1 cellular context compared by ENCODE assay signal in the genomic region with DNA sequence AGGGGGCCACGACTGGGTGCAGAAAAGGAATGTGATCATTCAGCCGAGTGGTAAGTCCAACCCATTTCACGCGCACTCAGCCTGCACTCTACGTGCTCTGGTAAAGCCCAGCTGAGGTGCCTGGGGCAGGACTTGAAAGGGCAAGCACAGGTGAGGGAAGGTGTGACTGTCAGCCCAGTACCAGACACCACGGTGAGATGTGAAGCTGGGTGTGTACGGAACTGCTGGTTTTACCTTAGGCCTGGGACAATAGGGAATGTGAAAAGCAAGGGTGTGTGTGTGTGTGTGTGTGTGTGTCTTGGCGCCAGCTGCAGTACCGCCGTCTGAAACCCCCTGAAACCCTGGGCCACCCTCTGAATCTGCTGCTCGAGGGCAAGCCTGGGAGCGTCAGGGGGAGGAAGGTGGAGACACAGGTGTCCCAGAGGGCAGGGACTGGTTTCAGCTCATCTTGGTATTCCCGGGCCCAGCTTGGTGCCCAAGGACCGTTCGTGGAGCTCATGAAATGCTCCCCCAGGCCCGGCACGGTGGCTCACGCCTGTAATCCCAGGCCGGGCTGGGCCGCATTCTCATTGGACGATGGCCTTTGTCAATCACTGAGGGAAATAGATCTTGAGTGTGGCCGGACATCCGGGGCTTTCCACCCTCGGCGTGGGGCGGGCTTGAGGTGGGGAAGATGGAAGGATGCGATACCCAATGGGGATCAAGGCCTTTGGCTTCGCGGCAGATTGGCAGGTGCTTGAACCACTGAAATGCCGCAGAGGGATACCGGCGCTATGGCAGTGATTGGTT.
TF ChIP-seq lines count a peak whose summit lies in the region.

No MANE protein-coding gene starts in this region.

TF ChIP-seq in K562, 482 proteins besides CTCF, POLR2A, EP300 and RAD21 (continues in another document):
- TF ChIP-seq ESRRA (IDR thresholded peaks at IDR 0.05; ENCODE audit: borderline replicate concordance, low read depth) (no peak), MCM7 (IDR thresholded peaks at IDR 0.05) (0 out of 4 replicates have a peak, but pooled peaks of 1 of the 2 experiments have one; percentile 14), ZNF384 (IDR thresholded peaks at IDR 0.05; ENCODE audit: low read depth, low read length) (no peak), ARHGAP35 (IDR thresholded peaks at IDR 0.05; ENCODE audit: partially characterized antibody) (no peak), MEIS2 (IDR thresholded peaks at IDR 0.05; ENCODE audit: partially characterized antibody) (peak; percentile 20), FOXJ2 (tag; IDR thresholded peaks at IDR 0.05) (no peak), POLR2G (IDR thresholded peaks at IDR 0.05; ENCODE audit: low read depth, low read length) (peak; percentile 79), SMAD1 (IDR thresholded peaks at IDR 0.05; ENCODE audit: low read depth, low read length, partially characterized antibody) (no peak), TBL1XR1 (IDR thresholded peaks at IDR 0.05; ENCODE audit: low read length in 2 of 2) (0 out of 4 replicates have a peak, but pooled peaks of 1 of the 2 experiments have one; percentile 19), CBX1 (IDR thresholded peaks at IDR 0.05; ENCODE audit: low read depth) (no peak; the same call in 1 of the 2 replicates), SAFB2 (IDR thresholded peaks at IDR 0.05; ENCODE audit: borderline replicate concordance, low read depth, low read length, severe bottlenecking) (no peak), ZNF707 (CRISPR knock-in tag; conservative IDR thresholded peaks at IDR 0.05) (no peak), NR2F6 (CRISPR knock-in tag; IDR thresholded peaks at IDR 0.05) (no peak), RBFOX2 (IDR thresholded peaks at IDR 0.05; ENCODE audit: low read depth, low read length) (peak; percentile 76), GABPA (tag; conservative IDR thresholded peaks at IDR 0.05; ENCODE audit: low read depth) (peak; percentile 95), GTF2F1 (IDR thresholded peaks at IDR 0.05; ENCODE audit: low read depth, low read length) (peak; percentile 54; the same call in 1 of the 2 replicates), ZKSCAN8 (CRISPR knock-in tag; IDR thresholded peaks at IDR 0.05) (peak; percentile 37; the same call in 1 of the 2 replicates), HDAC8 (tag; IDR thresholded peaks at IDR 0.05) (no peak), ASH1L (IDR thresholded peaks at IDR 0.05; ENCODE audit: borderline replicate concordance, low read depth, partially characterized antibody) (peak; percentile 99), CXXC5 (CRISPR knock-in tag; IDR thresholded peaks at IDR 0.05) (peak; percentile 99), ZBTB8A (IDR thresholded peaks at IDR 0.05; ENCODE audit: partially characterized antibody) (no peak), CBX5 (IDR thresholded peaks at IDR 0.05; ENCODE audit: borderline replicate concordance, low read depth) (no peak), BHLHE40 (IDR thresholded peaks at IDR 0.05; ENCODE audit: low read length) (peak; percentile 62), HDAC6 (IDR thresholded peaks at IDR 0.05; ENCODE audit: low read depth, low read length) (no peak), TEAD4 (IDR thresholded peaks at IDR 0.05; ENCODE audit: low read length) (0 out of 2 replicates have a peak, but pooled peaks have one; percentile 10), TEAD4 (CRISPR knock-in tag; IDR thresholded peaks at IDR 0.05; ENCODE audit: borderline replicate concordance) (no peak), ARID2 (IDR thresholded peaks at IDR 0.05) (0 out of 2 replicates have a peak, but pooled peaks have one; percentile 12), HDAC3 (IDR thresholded peaks at IDR 0.05; ENCODE audit: borderline replicate concordance, partially characterized antibody) (no peak), ZNF354B (CRISPR knock-in tag; IDR thresholded peaks at IDR 0.05) (no peak), CAMTA2 (CRISPR knock-in tag; conservative IDR thresholded peaks at IDR 0.05) (no peak), CHD2 (IDR thresholded peaks at IDR 0.05; ENCODE audit: low read depth, low read length) (peak; percentile 93)
- TF ChIP-seq, protein P1, sequence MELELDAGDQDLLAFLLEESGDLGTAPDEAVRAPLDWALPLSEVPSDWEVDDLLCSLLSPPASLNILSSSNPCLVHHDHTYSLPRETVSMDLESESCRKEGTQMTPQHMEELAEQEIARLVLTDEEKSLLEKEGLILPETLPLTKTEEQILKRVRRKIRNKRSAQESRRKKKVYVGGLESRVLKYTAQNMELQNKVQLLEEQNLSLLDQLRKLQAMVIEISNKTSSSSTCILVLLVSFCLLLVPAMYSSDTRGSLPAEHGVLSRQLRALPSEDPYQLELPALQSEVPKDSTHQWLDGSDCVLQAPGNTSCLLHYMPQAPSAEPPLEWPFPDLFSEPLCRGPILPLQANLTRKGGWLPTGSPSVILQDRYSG (tag; conservative IDR thresholded peaks at IDR 0.05; ENCODE audit: low read depth), result no peak
- TF ChIP-seq, protein P2, sequence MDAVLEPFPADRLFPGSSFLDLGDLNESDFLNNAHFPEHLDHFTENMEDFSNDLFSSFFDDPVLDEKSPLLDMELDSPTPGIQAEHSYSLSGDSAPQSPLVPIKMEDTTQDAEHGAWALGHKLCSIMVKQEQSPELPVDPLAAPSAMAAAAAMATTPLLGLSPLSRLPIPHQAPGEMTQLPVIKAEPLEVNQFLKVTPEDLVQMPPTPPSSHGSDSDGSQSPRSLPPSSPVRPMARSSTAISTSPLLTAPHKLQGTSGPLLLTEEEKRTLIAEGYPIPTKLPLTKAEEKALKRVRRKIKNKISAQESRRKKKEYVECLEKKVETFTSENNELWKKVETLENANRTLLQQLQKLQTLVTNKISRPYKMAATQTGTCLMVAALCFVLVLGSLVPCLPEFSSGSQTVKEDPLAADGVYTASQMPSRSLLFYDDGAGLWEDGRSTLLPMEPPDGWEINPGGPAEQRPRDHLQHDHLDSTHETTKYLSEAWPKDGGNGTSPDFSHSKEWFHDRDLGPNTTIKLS (IDR thresholded peaks at IDR 0.05; ENCODE audit: borderline replicate concordance, low read depth), result no peak; the same call in 1 of the 2 replicates
- TF ChIP-seq, protein P3, sequence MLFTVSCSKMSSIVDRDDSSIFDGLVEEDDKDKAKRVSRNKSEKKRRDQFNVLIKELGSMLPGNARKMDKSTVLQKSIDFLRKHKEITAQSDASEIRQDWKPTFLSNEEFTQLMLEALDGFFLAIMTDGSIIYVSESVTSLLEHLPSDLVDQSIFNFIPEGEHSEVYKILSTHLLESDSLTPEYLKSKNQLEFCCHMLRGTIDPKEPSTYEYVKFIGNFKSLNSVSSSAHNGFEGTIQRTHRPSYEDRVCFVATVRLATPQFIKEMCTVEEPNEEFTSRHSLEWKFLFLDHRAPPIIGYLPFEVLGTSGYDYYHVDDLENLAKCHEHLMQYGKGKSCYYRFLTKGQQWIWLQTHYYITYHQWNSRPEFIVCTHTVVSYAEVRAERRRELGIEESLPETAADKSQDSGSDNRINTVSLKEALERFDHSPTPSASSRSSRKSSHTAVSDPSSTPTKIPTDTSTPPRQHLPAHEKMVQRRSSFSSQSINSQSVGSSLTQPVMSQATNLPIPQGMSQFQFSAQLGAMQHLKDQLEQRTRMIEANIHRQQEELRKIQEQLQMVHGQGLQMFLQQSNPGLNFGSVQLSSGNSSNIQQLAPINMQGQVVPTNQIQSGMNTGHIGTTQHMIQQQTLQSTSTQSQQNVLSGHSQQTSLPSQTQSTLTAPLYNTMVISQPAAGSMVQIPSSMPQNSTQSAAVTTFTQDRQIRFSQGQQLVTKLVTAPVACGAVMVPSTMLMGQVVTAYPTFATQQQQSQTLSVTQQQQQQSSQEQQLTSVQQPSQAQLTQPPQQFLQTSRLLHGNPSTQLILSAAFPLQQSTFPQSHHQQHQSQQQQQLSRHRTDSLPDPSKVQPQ (CRISPR knock-in tag; IDR thresholded peaks at IDR 0.05; ENCODE audit: borderline replicate concordance), result no peak
- TF ChIP-seq, protein P4, sequence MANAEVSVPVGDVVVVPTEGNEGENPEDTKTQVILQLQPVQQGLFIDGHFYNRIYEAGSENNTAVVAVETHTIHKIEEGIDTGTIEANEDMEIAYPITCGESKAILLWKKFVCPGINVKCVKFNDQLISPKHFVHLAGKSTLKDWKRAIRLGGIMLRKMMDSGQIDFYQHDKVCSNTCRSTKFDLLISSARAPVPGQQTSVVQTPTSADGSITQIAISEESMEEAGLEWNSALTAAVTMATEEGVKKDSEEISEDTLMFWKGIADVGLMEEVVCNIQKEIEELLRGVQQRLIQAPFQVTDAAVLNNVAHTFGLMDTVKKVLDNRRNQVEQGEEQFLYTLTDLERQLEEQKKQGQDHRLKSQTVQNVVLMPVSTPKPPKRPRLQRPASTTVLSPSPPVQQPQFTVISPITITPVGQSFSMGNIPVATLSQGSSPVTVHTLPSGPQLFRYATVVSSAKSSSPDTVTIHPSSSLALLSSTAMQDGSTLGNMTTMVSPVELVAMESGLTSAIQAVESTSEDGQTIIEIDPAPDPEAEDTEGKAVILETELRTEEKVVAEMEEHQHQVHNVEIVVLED (CRISPR knock-in tag; IDR thresholded peaks at IDR 0.05), result 0 out of 2 replicates have a peak, but pooled peaks have one; percentile 47
- TF ChIP-seq, protein P5, sequence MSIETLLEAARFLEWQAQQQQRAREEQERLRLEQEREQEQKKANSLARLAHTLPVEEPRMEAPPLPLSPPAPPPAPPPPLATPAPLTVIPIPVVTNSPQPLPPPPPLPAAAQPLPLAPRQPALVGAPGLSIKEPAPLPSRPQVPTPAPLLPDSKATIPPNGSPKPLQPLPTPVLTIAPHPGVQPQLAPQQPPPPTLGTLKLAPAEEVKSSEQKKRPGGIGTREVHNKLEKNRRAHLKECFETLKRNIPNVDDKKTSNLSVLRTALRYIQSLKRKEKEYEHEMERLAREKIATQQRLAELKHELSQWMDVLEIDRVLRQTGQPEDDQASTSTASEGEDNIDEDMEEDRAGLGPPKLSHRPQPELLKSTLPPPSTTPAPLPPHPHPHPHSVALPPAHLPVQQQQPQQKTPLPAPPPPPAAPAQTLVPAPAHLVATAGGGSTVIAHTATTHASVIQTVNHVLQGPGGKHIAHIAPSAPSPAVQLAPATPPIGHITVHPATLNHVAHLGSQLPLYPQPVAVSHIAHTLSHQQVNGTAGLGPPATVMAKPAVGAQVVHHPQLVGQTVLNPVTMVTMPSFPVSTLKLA (conservative IDR thresholded peaks at IDR 0.05), result peak in 1 of 2 experiments; percentile 53; a peak in 2 of 4 replicates
- TF ChIP-seq, protein P6, sequence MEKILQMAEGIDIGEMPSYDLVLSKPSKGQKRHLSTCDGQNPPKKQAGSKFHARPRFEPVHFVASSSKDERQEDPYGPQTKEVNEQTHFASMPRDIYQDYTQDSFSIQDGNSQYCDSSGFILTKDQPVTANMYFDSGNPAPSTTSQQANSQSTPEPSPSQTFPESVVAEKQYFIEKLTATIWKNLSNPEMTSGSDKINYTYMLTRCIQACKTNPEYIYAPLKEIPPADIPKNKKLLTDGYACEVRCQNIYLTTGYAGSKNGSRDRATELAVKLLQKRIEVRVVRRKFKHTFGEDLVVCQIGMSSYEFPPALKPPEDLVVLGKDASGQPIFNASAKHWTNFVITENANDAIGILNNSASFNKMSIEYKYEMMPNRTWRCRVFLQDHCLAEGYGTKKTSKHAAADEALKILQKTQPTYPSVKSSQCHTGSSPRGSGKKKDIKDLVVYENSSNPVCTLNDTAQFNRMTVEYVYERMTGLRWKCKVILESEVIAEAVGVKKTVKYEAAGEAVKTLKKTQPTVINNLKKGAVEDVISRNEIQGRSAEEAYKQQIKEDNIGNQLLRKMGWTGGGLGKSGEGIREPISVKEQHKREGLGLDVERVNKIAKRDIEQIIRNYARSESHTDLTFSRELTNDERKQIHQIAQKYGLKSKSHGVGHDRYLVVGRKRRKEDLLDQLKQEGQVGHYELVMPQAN (IDR thresholded peaks at IDR 0.05; ENCODE audit: borderline replicate concordance), result 0 out of 2 replicates have a peak, but pooled peaks have one; percentile 61
- TF ChIP-seq, protein P7, sequence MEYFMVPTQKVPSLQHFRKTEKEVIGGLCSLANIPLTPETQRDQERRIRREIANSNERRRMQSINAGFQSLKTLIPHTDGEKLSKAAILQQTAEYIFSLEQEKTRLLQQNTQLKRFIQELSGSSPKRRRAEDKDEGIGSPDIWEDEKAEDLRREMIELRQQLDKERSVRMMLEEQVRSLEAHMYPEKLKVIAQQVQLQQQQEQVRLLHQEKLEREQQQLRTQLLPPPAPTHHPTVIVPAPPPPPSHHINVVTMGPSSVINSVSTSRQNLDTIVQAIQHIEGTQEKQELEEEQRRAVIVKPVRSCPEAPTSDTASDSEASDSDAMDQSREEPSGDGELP (CRISPR knock-in tag; IDR thresholded peaks at IDR 0.05; ENCODE audit: borderline replicate concordance), result peak; percentile 65; the same call in 1 of the 2 replicates
- TF ChIP-seq, protein P8, sequence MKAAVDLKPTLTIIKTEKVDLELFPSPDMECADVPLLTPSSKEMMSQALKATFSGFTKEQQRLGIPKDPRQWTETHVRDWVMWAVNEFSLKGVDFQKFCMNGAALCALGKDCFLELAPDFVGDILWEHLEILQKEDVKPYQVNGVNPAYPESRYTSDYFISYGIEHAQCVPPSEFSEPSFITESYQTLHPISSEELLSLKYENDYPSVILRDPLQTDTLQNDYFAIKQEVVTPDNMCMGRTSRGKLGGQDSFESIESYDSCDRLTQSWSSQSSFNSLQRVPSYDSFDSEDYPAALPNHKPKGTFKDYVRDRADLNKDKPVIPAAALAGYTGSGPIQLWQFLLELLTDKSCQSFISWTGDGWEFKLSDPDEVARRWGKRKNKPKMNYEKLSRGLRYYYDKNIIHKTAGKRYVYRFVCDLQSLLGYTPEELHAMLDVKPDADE (conservative IDR thresholded peaks at IDR 0.05; ENCODE audit: control insufficient read depth, low read depth, low read length), result no peak
- TF ChIP-seq, protein P9, sequence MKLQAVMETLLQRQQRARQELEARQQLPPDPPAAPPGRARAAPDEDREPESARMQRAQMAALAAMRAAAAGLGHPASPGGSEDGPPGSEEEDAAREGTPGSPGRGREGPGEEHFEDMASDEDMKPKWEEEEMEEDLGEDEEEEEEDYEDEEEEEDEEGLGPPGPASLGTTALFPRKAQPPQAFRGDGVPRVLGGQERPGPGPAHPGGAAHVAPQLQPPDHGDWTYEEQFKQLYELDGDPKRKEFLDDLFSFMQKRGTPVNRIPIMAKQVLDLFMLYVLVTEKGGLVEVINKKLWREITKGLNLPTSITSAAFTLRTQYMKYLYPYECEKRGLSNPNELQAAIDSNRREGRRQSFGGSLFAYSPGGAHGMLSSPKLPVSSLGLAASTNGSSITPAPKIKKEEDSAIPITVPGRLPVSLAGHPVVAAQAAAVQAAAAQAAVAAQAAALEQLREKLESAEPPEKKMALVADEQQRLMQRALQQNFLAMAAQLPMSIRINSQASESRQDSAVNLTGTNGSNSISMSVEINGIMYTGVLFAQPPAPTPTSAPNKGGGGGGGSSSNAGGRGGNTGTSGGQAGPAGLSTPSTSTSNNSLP (IDR thresholded peaks at IDR 0.05; ENCODE audit: borderline replicate concordance, low read depth, low read length), result peak; percentile 95; the same call in 1 of the 2 replicates
- TF ChIP-seq, protein P10, sequence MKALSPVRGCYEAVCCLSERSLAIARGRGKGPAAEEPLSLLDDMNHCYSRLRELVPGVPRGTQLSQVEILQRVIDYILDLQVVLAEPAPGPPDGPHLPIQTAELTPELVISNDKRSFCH (CRISPR knock-in tag; IDR thresholded peaks at IDR 0.05), result no peak
- TF ChIP-seq, protein P10 (tag; IDR thresholded peaks at IDR 0.05), result 0 out of 2 replicates have a peak, but pooled peaks have one; percentile 59
